Comparison of ENCODE assay signal across 16 cellular contexts in genomic region chr14:33435911-33436310, GRCh38.
DNase-seq lines count a peak whose midpoint lies in the region; ATAC-seq, FAIRE-seq and TF ChIP-seq lines count a peak whose summit lies in the region.
"Had no signal": no experiment of that assay in that cellular context is flagged by ENCODE, and none has a peak within 500 bp of the region (broad histone marks: within the 10 kb centered on the region; RNA-seq: fewer than 3 reads in every experiment).

No MANE protein-coding gene starts in this region.

- TF ChIP-seq CTCF in spleen (IDR thresholded peaks at IDR 0.05 in 8 of 11, conservative IDR thresholded peaks at IDR 0.05 in 3 of 11) (no peak), upper lobe of right lung (IDR thresholded peaks at IDR 0.05) (no peak)

- ATAC-seq in GM18858 (IDR thresholded peaks at IDR 0.05; ENCODE audit: unreplicated experiment) (no peak), upper lobe of right lung (no peak)
- ATAC-seq: left lung had no signal

- FAIRE-seq in GM19239 (lab: Jason Lieb, UNC): no peak

- H3K27ac ChIP-seq in spleen: no peak overlapping the region
- no peak overlapping the region for H3K27ac ChIP-seq in upper lobe of right lung
- H3K27ac ChIP-seq: left lung, parathyroid adenoma, SJCRH30, tibial nerve had no signal

- no peaks in the 10 kb centered on the region for H3K36me3 ChIP-seq in spleen
- no peaks in the 10 kb centered on the region for H3K36me3 ChIP-seq in upper lobe of right lung
- H3K36me3 ChIP-seq: left lung, SJCRH30, tibial nerve had no signal

- no peak overlapping the region for H3K4me3 ChIP-seq in spleen
- no peak overlapping the region for H3K4me3 ChIP-seq in upper lobe of right lung
- H3K4me3 ChIP-seq: left lung, SJCRH30, tibial nerve had no signal

- TF ChIP-seq POLR2A in spleen (IDR thresholded peaks at IDR 0.05): no peak

- intact Hi-C loops in spleen (cut with DNase I; ENCODE audit: low total_unique reads) (loop anchor here (10.0 kb wide), 1 partner anchor 861 kb away; no protein-coding TSS in a partner anchor), upper lobe of right lung (cut with DNase I) (no loop called here)

- DNase-seq in EH (ENCODE audit: low read depth) (peak; percentile 62), Kasumi-1 (lab: John Stamatoyannopoulos, UW) (peak; percentile 30 to 37), amniotic stem cell (lab: John Stamatoyannopoulos, UW) (peak; percentile 29), kidney tubule cell (ENCODE audit: low spot score) (peak; percentile 78), GM19239 (ENCODE audit: insufficient read length, low spot score) (no peak), spleen (no peak), upper lobe of right lung (no peak)
- DNase-seq: activated CD8-positive, alpha-beta memory T cell treated with anti-CD3 and anti-CD28 coated beads for 24 hours; aorta; H9; left lung; NCI-H524; SJCRH30 had no signal

- H3K4me1 ChIP-seq in spleen (peaks cover 0 to 7% (median 0%) of the 10 kb centered on the region in 6 donors), upper lobe of right lung (no peaks in the 10 kb centered on the region)
- H3K4me1 ChIP-seq: left lung, parathyroid adenoma, SJCRH30, tibial nerve had no signal

- H3K9me3 ChIP-seq in spleen (no peaks in the 10 kb centered on the region), upper lobe of right lung (no peaks in the 10 kb centered on the region)
- H3K9me3 ChIP-seq: left lung, SJCRH30, tibial nerve had no signal

- WGBS in spleen, 5 donors: 68 to 88% (median 84%) methylated on average over 6 of the region's 6 CpGs

- H3K27me3 ChIP-seq in spleen (replicated peaks in 1 of 7) (no peaks in the 10 kb centered on the region), upper lobe of right lung (no peaks in the 10 kb centered on the region)
- H3K27me3 ChIP-seq: left lung, SJCRH30, tibial nerve had no signal

Comparison
In these comparisons a context has a peak if more than half of its experiments do, and no peak if none do; other contexts are left out.
1. DNase-seq: peak in EH (single experiment), Kasumi-1 (2 of 2), amniotic stem cell (single experiment) and kidney tubule cell (single experiment); none in GM19239 (single experiment), spleen (single experiment) and upper lobe of right lung (single experiment).